1 cellular context compared by ENCODE assay signal in genomic region chr12:49539406-49540228, GRCh38.
TF ChIP-seq lines count a peak whose summit lies in the region.

No MANE protein-coding gene starts in this region.

TF ChIP-seq in H1, 55 proteins besides CTCF, POLR2A, EP300 and RAD21:
- TF ChIP-seq CHD7 (IDR thresholded peaks at IDR 0.05; ENCODE audit: insufficient replicate concordance, low read length) (no peak), SUZ12 (IDR thresholded peaks at IDR 0.05; ENCODE audit: low read length) (peak; percentile 96), CBX8 (IDR thresholded peaks at IDR 0.05; ENCODE audit: borderline replicate concordance, low read depth, low read length) (no peak), SP4 (IDR thresholded peaks at IDR 0.05; ENCODE audit: low read length) (no peak), SP1 (IDR thresholded peaks at IDR 0.05; ENCODE audit: low read depth, low read length) (no peak), E2F6 (IDR thresholded peaks at IDR 0.05) (no peak), JUND (IDR thresholded peaks at IDR 0.05; ENCODE audit: low read length) (no peak), SIN3A (conservative IDR thresholded peaks at IDR 0.05 in 1 of 2, IDR thresholded peaks at IDR 0.05 in 1 of 2; ENCODE audit: low read depth in 1 of 2, low read length in 2 of 2) (no peak), CREB1 (IDR thresholded peaks at IDR 0.05) (no peak), KDM1A (IDR thresholded peaks at IDR 0.05; ENCODE audit: borderline replicate concordance, low read length) (no peak), KDM4A (IDR thresholded peaks at IDR 0.05; ENCODE audit: low read depth, low read length, severe bottlenecking) (peak; percentile 2), EZH2 (IDR thresholded peaks at IDR 0.05; ENCODE audit: low read depth, low read length, severe bottlenecking) (peak; percentile 94), YY1 (IDR thresholded peaks at IDR 0.05; ENCODE audit: low read depth, low read length) (no peak), TCF12 (IDR thresholded peaks at IDR 0.05; ENCODE audit: low read depth, low read length) (no peak), RFX5 (IDR thresholded peaks at IDR 0.05; ENCODE audit: borderline replicate concordance, low read depth, low read length) (no peak), RXRA (IDR thresholded peaks at IDR 0.05; ENCODE audit: insufficient read depth, low read depth, low read length) (no peak)
